7 cellular contexts compared by ENCODE assay signal in genomic region chr7:150345012-150345411, GRCh38. TPM values are rescaled to one million over a fixed set of nuclear protein-coding genes. Genes with fewer than 3 reads are reported as not detected.
"Had no signal": no experiment of that assay in that cellular context is flagged by ENCODE, and none has a peak within 500 bp of the region (broad histone marks: within the 10 kb centered on the region; RNA-seq: fewer than 3 reads in every experiment).

No MANE protein-coding gene starts in this region.

- H3K4me3 ChIP-seq: GM23338, K562 had no signal

- H3K4me2 ChIP-seq: GM23338 had no signal

- H2AFZ ChIP-seq: GM23338 had no signal

- DNase-seq: H9, HCEC 1CT, IMR-90, KG1 had no signal

RNA-seq across cellular contexts. Expression of gene RARRES2, which starts 3.6 kb away (rescaled TPM):
- total RNA-seq: IMR-90 had no signal

RNA-seq across cellular contexts. Expression of gene ACTR3C, which starts 21.7 kb away (rescaled TPM):
- total RNA-seq: H1, IMR-90 had no signal
- polyA plus RNA-seq: IMR-90 had no signal

RNA-seq across cellular contexts. Expression of gene LRRC61, which starts 21.9 kb away (rescaled TPM):
- total RNA-seq: IMR-90 had no signal
